In the genomic region with DNA sequence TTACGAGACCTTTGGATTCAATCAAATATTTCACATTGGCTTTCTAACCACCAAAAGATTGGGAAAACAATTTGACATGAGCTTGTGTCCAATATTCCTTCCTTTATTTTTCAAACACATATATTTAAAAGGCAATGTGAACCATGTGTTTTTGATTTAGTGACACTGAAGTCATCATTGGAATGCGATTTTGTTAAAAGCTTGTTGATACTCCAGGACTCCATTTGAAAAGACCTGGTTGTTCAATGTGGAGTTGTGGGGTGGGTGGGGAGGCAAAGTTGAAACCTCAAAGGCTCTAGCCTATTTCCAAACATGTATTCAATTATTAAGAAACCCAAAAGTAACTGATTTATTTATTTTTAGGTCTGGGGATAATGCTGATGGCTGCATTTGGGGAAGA, we compare ENCODE assay signal across 16 cellular contexts.
DNase-seq lines count a peak whose midpoint lies in the region; ATAC-seq and TF ChIP-seq lines count a peak whose summit lies in the region.
"Had no signal": no experiment of that assay in that cellular context is flagged by ENCODE, and none has a peak within 500 bp of the region (broad histone marks: within the 10 kb centered on the region; RNA-seq: fewer than 3 reads in every experiment).

No MANE protein-coding gene starts in this region.

- DNase-seq in EH (ENCODE audit: low read depth) (peak; percentile 49), RPMI7951 (ENCODE audit: low read depth) (peak; percentile 15), fibroblast of lung (ENCODE audit: low read depth in 2 of 2) (peak; percentile 34 to 47), osteocyte (ENCODE audit: extremely low spot score, unreplicated experiment) (no peak), HAP-1 (ENCODE audit: low spot score in 2 of 2) (no peak), left lobe of liver (ENCODE audit: low spot score) (no peak)
- DNase-seq in activated T-helper 2 cell treated with anti-CD3 and anti-CD28 coated beads, Interferon-gamma antibody, Interleukin-2, Interleukin-4, amounts not matched to agents 10 μg/mL and 5 μg/mL and 100 μg/mL, durations not matched to agents 14 hours and 24 hours and 36 hours (ENCODE audit: low spot score): no peak
- DNase-seq: C1 segment of cervical spinal cord; CD8-positive, alpha-beta memory T cell; NCI-H1417 treated with DMSO at 0.1 percent for 48 hours; NCI-H187 treated with DMSO at 0.1 percent for 48 hours; NCI-H2227 treated with DMSO at 0.1 percent for 48 hours; NCI-H524 treated with DMSO at 0.1 percent for 48 hours; PC-9; SJCRH30 had no signal

- H3K27me3 Mint-ChIP-seq in osteocyte (ENCODE audit: unreplicated experiment): no peaks in the 10 kb centered on the region
- H3K27me3 Mint-ChIP-seq in activated T-helper 2 cell treated with anti-CD3 and anti-CD28 coated beads, Interferon-gamma antibody, Interleukin-2, Interleukin-4, amounts not matched to agents 10 μg/mL and 5 μg/mL and 100 μg/mL, durations not matched to agents 14 hours and 24 hours and 36 hours (ENCODE audit: low read depth): peaks cover 18% of the 10 kb centered on the region
- H3K27me3 Mint-ChIP-seq: CD8-positive, alpha-beta memory T cell had no signal

- H3K9me3 Mint-ChIP-seq in osteocyte (ENCODE audit: unreplicated experiment): no peaks in the 10 kb centered on the region
- H3K9me3 Mint-ChIP-seq in activated T-helper 2 cell treated with anti-CD3 and anti-CD28 coated beads, Interferon-gamma antibody, Interleukin-2, Interleukin-4, amounts not matched to agents 10 μg/mL and 5 μg/mL and 100 μg/mL, durations not matched to agents 14 hours and 24 hours and 36 hours: peaks cover 3% of the 10 kb centered on the region
- H3K9me3 Mint-ChIP-seq: CD8-positive, alpha-beta memory T cell had no signal

- no peak overlapping the region for H3K27ac ChIP-seq in fibroblast of lung (ENCODE audit: insufficient read depth, low read length)
- H3K27ac ChIP-seq: A549, PC-9, SJCRH30 had no signal

- in situ Hi-C loops in HAP-1 (cut with MboI; ENCODE audit: low sequenced_read_pairs): no loop called here

- peak overlapping the region; percentile 21 for H3K27ac Mint-ChIP-seq in osteocyte (ENCODE audit: unreplicated experiment)
- H3K27ac Mint-ChIP-seq in activated T-helper 2 cell treated with anti-CD3 and anti-CD28 coated beads, Interferon-gamma antibody, Interleukin-2, Interleukin-4, amounts not matched to agents 10 μg/mL and 5 μg/mL and 100 μg/mL, durations not matched to agents 14 hours and 24 hours and 36 hours: no peak overlapping the region

- H3K9me3 ChIP-seq in fibroblast of lung (ENCODE audit: control insufficient read depth, insufficient read depth, low read depth, low read length): no peaks in the 10 kb centered on the region
- H3K9me3 ChIP-seq in HAP-1: no peaks in the 10 kb centered on the region
- H3K9me3 ChIP-seq: A549, SJCRH30 had no signal

- no peak overlapping the region for H3K4me2 ChIP-seq in fibroblast of lung (ENCODE audit: extremely low read depth, insufficient read depth, low read length)
- H3K4me2 ChIP-seq: A549, PC-9 had no signal

- H4K20me1 ChIP-seq in fibroblast of lung (ENCODE audit: control insufficient read depth, extremely low read depth, insufficient read depth, low read length): no peaks in the 10 kb centered on the region

- H3K4me3 ChIP-seq in fibroblast of lung (replicated peaks in 1 of 4; ENCODE audit: control extremely low read depth in 1 of 4, insufficient read depth in 1 of 4, low read depth in 3 of 4, low read length in 4 of 4) (no peak overlapping the region), HAP-1 (no peak overlapping the region)
- H3K4me3 ChIP-seq: A549, PC-9, SJCRH30 had no signal

- intact Hi-C loops in activated T-helper 2 cell treated with anti-CD3 and anti-CD28 coated beads, Interferon-gamma antibody, Interleukin-2, Interleukin-4, amounts not matched to agents 10 μg/mL and 5 μg/mL and 100 μg/mL, durations not matched to agents 14 hours and 24 hours and 36 hours (cut with micrococcal nuclease): no loop called here

- TF ChIP-seq CTCF in fibroblast of lung (conservative IDR thresholded peaks at IDR 0.05 in 1 of 2, IDR thresholded peaks at IDR 0.05 in 1 of 2; ENCODE audit: low read depth in 1 of 2, low read length in 2 of 2) (no peak), osteocyte (IDR thresholded peaks at IDR 0.05) (no peak)

- no peaks in the 10 kb centered on the region for H3K36me3 Mint-ChIP-seq in osteocyte (ENCODE audit: unreplicated experiment)
- H3K36me3 Mint-ChIP-seq in activated T-helper 2 cell treated with anti-CD3 and anti-CD28 coated beads, Interferon-gamma antibody, Interleukin-2, Interleukin-4, amounts not matched to agents 10 μg/mL and 5 μg/mL and 100 μg/mL, durations not matched to agents 14 hours and 24 hours and 36 hours (ENCODE audit: low read depth): no peaks in the 10 kb centered on the region

- ATAC-seq in left lobe of liver: no peak
- ATAC-seq: A549 had no signal

- no peak overlapping the region for H3K4me3 Mint-ChIP-seq in osteocyte (ENCODE audit: unreplicated experiment)
- H3K4me3 Mint-ChIP-seq in activated T-helper 2 cell treated with anti-CD3 and anti-CD28 coated beads, Interferon-gamma antibody, Interleukin-2, Interleukin-4, amounts not matched to agents 10 μg/mL and 5 μg/mL and 100 μg/mL, durations not matched to agents 14 hours and 24 hours and 36 hours (ENCODE audit: low read depth): no peak overlapping the region
- H3K4me3 Mint-ChIP-seq: CD8-positive, alpha-beta memory T cell had no signal

- no peak overlapping the region for H2AFZ ChIP-seq in fibroblast of lung (ENCODE audit: low read length)
- H2AFZ ChIP-seq: PC-9 had no signal

- H3K4me1 ChIP-seq in fibroblast of lung (ENCODE audit: control insufficient read depth, extremely low read depth, insufficient read depth, low read length): peaks cover 5% of the 10 kb centered on the region
- H3K4me1 ChIP-seq in HAP-1: no peaks in the 10 kb centered on the region
- H3K4me1 ChIP-seq: A549, SJCRH30 had no signal

- H3K9ac ChIP-seq in fibroblast of lung (ENCODE audit: insufficient read depth, low read length): no peak overlapping the region

- H3K27me3 ChIP-seq in fibroblast of lung (ENCODE audit: control insufficient read depth, insufficient read depth, low read length) (no peaks in the 10 kb centered on the region), HAP-1 (ENCODE audit: low read depth) (no peaks in the 10 kb centered on the region)
- H3K27me3 ChIP-seq: SJCRH30 had no signal

- no peaks in the 10 kb centered on the region for H3K36me3 ChIP-seq in fibroblast of lung (ENCODE audit: control insufficient read depth, insufficient read depth, low read length)
- no peaks in the 10 kb centered on the region for H3K36me3 ChIP-seq in HAP-1 (replicated peaks)
- H3K36me3 ChIP-seq: SJCRH30 had no signal

- H3K4me1 Mint-ChIP-seq in osteocyte (ENCODE audit: unreplicated experiment): peaks cover 47% of the 10 kb centered on the region
- peaks cover 10% of the 10 kb centered on the region for H3K4me1 Mint-ChIP-seq in activated T-helper 2 cell treated with anti-CD3 and anti-CD28 coated beads, Interferon-gamma antibody, Interleukin-2, Interleukin-4, amounts not matched to agents 10 μg/mL and 5 μg/mL and 100 μg/mL, durations not matched to agents 14 hours and 24 hours and 36 hours (ENCODE audit: low read depth)

- H3K79me2 ChIP-seq in fibroblast of lung (ENCODE audit: control insufficient read depth, insufficient read depth, low read length): no peaks in the 10 kb centered on the region

Comparison
In these comparisons a context has a peak if more than half of its experiments do, and no peak if none do; other contexts are left out.
1. DNase-seq: peak in EH (single experiment), RPMI7951 (single experiment) and fibroblast of lung (2 of 2); none in osteocyte (single experiment), activated T-helper 2 cell treated with anti-CD3 and anti-CD28 coated beads, Interferon-gamma antibody, Interleukin-2, Interleukin-4, amounts not matched to agents 10 μg/mL and 5 μg/mL and 100 μg/mL, durations not matched to agents 14 hours and 24 hours and 36 hours (single experiment), HAP-1 (0 of 2) and left lobe of liver (single experiment).